ENCODE assay signal across 10 cellular contexts in genomic region chr1:85224734-85225623, GRCh38.
DNase-seq lines count a peak whose midpoint lies in the region; TF ChIP-seq lines count a peak whose summit lies in the region.
"Had no signal": no experiment of that assay in that cellular context is flagged by ENCODE, and none has a peak within 500 bp of the region (broad histone marks: within the 10 kb centered on the region; RNA-seq: fewer than 3 reads in every experiment).

No MANE protein-coding gene starts in this region.

- TF ChIP-seq CTCF in RWPE1 (conservative IDR thresholded peaks at IDR 0.05; ENCODE audit: low read depth): no peak

- CTCF ChIA-PET in RWPE1 (lab: Yijun Ruan, JAX): interaction anchor here (0.8 to 1.3 kb wide), 2 partner anchors 15 to 173 kb away, joined by 3 to 7 read pairs; no protein-coding TSS in a partner anchor

- H3K4me3 ChIP-seq in mucosa of rectum (ENCODE audit: low read length in 2 of 2): no peak overlapping the region

- no peak overlapping the region for H3K9ac ChIP-seq in mucosa of rectum (ENCODE audit: low read depth in 1 of 2, low read length in 2 of 2)

- no peaks in the 10 kb centered on the region for H3K36me3 ChIP-seq in mucosa of rectum (ENCODE audit: control insufficient read depth in 2 of 2, insufficient read depth in 2 of 2, low read length in 2 of 2)

- in situ Hi-C loops in ACHN (cut with HindIII; ENCODE audit: low pct_ligation_motif_present, low pct_unique_long_range_greater_than_20kb, low sequenced_read_pairs): no loop called here

- H3K27ac ChIP-seq in mucosa of rectum (ENCODE audit: low read depth in 2 of 2, low read length in 2 of 2) (peak overlapping the region; percentile 17 to 26), RWPE1 (no peak overlapping the region)

- POLR2A ChIA-PET in RWPE1 (lab: Yijun Ruan, JAX; ENCODE audit: low non-redundant PET): interaction anchor here (1.3 kb wide), 1 partner anchor 25 kb away, joined by 3 read pairs; no protein-coding TSS in a partner anchor

- H3K9me3 ChIP-seq in mucosa of rectum (ENCODE audit: control insufficient read depth in 2 of 2, low read length in 2 of 2): no peaks in the 10 kb centered on the region

- H3K27me3 ChIP-seq in mucosa of rectum (ENCODE audit: control insufficient read depth in 2 of 2, insufficient read depth in 2 of 2, low read length in 2 of 2): no peaks in the 10 kb centered on the region

- TF ChIP-seq POLR2A in erythroblast (IDR thresholded peaks at IDR 0.05; ENCODE audit: low read length): no peak

- DNase-seq in ELF-1 (ENCODE audit: low read depth, low spot score): peak; percentile 92
- peak; percentile 74 for DNase-seq in NCI-H2227 (lab: John Stamatoyannopoulos, UW; ENCODE audit: unreplicated experiment)
- DNase-seq in erythroblast (lab: John Stamatoyannopoulos, UW): peak; percentile 93 to 97
- no peak for DNase-seq in ACHN
- DNase-seq in glomerular visceral epithelial cell (ENCODE audit: extremely low spot score): no peak
- DNase-seq in effector CD4-positive, alpha-beta T cell: no peak
- DNase-seq in RWPE1 (ENCODE audit: low spot score): no peak
- DNase-seq: activated CD4-positive, alpha-beta T cell treated with anti-CD3 and anti-CD28 coated beads for 4 hours; CD4-positive, alpha-beta memory T cell had no signal

- H3K4me1 ChIP-seq in mucosa of rectum (ENCODE audit: control insufficient read depth in 2 of 2, insufficient read depth in 2 of 2, low read length in 2 of 2): peaks cover 7 to 16% of the 10 kb centered on the region in 2 donors

Comparison
In these comparisons a context has a peak if more than half of its experiments do, and no peak if none do; other contexts are left out.
1. DNase-seq: peak in ELF-1 (single experiment), NCI-H2227 (single experiment) and erythroblast (2 of 2); none in ACHN (single experiment), glomerular visceral epithelial cell (single experiment), effector CD4-positive, alpha-beta T cell (single experiment) and RWPE1 (single experiment).